In the genomic region with DNA sequence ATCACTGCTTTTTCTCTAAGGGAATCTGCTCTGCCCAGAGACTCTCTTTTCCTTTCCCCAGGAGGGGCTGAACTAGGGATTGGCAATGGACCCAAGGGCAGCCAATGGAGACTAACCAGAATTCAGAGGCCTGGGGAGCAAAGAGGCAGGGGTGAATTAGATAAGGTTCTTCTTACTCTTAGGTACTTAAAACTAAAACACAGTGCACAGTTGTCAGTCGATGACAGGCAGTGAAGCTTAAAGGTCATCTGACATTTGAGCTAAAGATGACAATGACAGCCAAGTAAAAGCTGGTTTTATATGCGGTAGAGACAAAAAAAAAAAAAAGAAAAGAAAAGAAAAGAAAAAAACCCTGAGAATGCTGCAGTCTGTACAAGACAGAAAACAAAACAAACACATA, we compare ENCODE assay signal across 32 cellular contexts.
"Had no signal": no experiment of that assay in that cellular context is flagged by ENCODE, and none has a peak within 500 bp of the region (broad histone marks: within the 10 kb centered on the region; RNA-seq: fewer than 3 reads in every experiment).

No MANE protein-coding gene starts in this region.

- H3K4me1 ChIP-seq: body of pancreas, colonic mucosa had no signal

- H3K27me3 ChIP-seq: adrenal gland, body of pancreas, colonic mucosa had no signal

- ATAC-seq: activated CD4-positive, CD25-positive, alpha-beta regulatory T cell treated with anti-CD3 and anti-CD28 coated beads, Interleukin-2, amount 50 U/mL, for 24 hours; activated CD8-positive, alpha-beta T cell treated with anti-CD3 and anti-CD28 coated beads for 36 hours; activated naive CD8-positive, alpha-beta T cell treated with anti-CD3 and anti-CD28 coated beads, Interleukin-2, amount 50 U/mL, for 24 hours; activated T-cell treated with anti-CD3 and anti-CD28 coated beads, Interleukin-2, amount 50 U/mL, for 4 hours; body of pancreas; esophagus mucosa; T-helper 17 cell had no signal

- H3K4me1 Mint-ChIP-seq: activated B cell treated with CpG ODN at 0.5 μM for 24 hours; activated naive CD4-positive, alpha-beta T cell treated with anti-CD3 and anti-CD28 coated beads, Interleukin-2, amount 50 U/mL, for 24 hours; activated naive CD8-positive, alpha-beta T cell treated with anti-CD3 and anti-CD28 coated beads for 36 hours; activated naive CD8-positive, alpha-beta T cell treated with anti-CD3 and anti-CD28 coated beads, Interleukin-2, amount 50 U/mL, for 24 hours had no signal

- H3K4me3 ChIP-seq: adrenal gland, body of pancreas, colonic mucosa had no signal

- DNase-seq: activated B cell treated with CpG ODN at 0.5 μM for 24 hours; activated CD4-positive, alpha-beta T cell treated with anti-CD3 and anti-CD28 coated beads for 48 hours; activated CD4-positive, alpha-beta T cell treated with anti-CD3 and anti-CD28 coated beads, Interleukin-2, amount 50 U/mL, for 1 hour; activated CD4-positive, alpha-beta T cell treated with anti-CD3 and anti-CD28 coated beads, Interleukin-2, amount 50 U/mL, for 48 hours; activated CD8-positive, alpha-beta memory T cell treated with anti-CD3 and anti-CD28 coated beads for 24 hours; activated CD8-positive, alpha-beta T cell treated with anti-CD3 and anti-CD28 coated beads for 36 hours; activated effector memory CD4-positive, alpha-beta T cell treated with anti-CD3 and anti-CD28 coated beads, Interleukin-2, amount 50 U/mL, for 16 hours; activated naive CD4-positive, alpha-beta T cell treated with anti-CD3 and anti-CD28 coated beads for 36 hours; activated naive CD8-positive, alpha-beta T cell treated with anti-CD3 and anti-CD28 coated beads for 36 hours; activated naive CD8-positive, alpha-beta T cell treated with anti-CD3 and anti-CD28 coated beads, Interleukin-2, amount 50 U/mL, for 24 hours; activated T-cell treated with anti-CD3 and anti-CD28 coated beads, Interleukin-2, amount 50 U/mL, for 4 hours; adrenal gland; amygdala; aorta; body of pancreas; central memory CD4-positive, alpha-beta T cell; cerebellar nuclear complex; colonic mucosa; effector CD8-positive, alpha-beta T cell; foreskin fibroblast; glutamatergic neuron; T-helper 1 cell; T-helper 17 cell; T1000; WERI-Rb-1 had no signal

- H3K9me3 Mint-ChIP-seq: activated naive CD4-positive, alpha-beta T cell treated with anti-CD3 and anti-CD28 coated beads, Interleukin-2, amount 50 U/mL, for 24 hours had no signal

- H3K27ac Mint-ChIP-seq: activated B cell treated with CpG ODN at 0.5 μM for 24 hours; activated CD8-positive, alpha-beta T cell treated with anti-CD3 and anti-CD28 coated beads for 36 hours; activated naive CD4-positive, alpha-beta T cell treated with anti-CD3 and anti-CD28 coated beads for 36 hours; activated naive CD4-positive, alpha-beta T cell treated with anti-CD3 and anti-CD28 coated beads, Interleukin-2, amount 50 U/mL, for 24 hours; activated naive CD8-positive, alpha-beta T cell treated with anti-CD3 and anti-CD28 coated beads for 36 hours; activated naive CD8-positive, alpha-beta T cell treated with anti-CD3 and anti-CD28 coated beads, Interleukin-2, amount 50 U/mL, for 24 hours; activated T-helper 2 cell treated with anti-CD3 and anti-CD28 coated beads, Interferon-gamma antibody, Interleukin-2, Interleukin-4, amounts not matched to agents 10 μg/mL and 5 μg/mL and 100 μg/mL, durations not matched to agents 14 hours and 24 hours and 36 hours; T-helper 17 cell; T-helper 2 cell treated with Interferon-gamma antibody and Interleukin-4, amounts not matched to agents 5 μg/mL and 100 μg/mL, for 36 hours had no signal

- H3K4me3 Mint-ChIP-seq: activated B cell treated with CpG ODN at 0.5 μM for 24 hours; activated CD8-positive, alpha-beta T cell treated with anti-CD3 and anti-CD28 coated beads for 36 hours; activated naive CD4-positive, alpha-beta T cell treated with anti-CD3 and anti-CD28 coated beads for 36 hours; activated naive CD4-positive, alpha-beta T cell treated with anti-CD3 and anti-CD28 coated beads, Interleukin-2, amount 50 U/mL, for 24 hours; activated naive CD8-positive, alpha-beta T cell treated with anti-CD3 and anti-CD28 coated beads for 36 hours; activated naive CD8-positive, alpha-beta T cell treated with anti-CD3 and anti-CD28 coated beads, Interleukin-2, amount 50 U/mL, for 24 hours; activated T-cell treated with anti-CD3 and anti-CD28 coated beads, Interleukin-2, amount 50 U/mL, for 4 hours; T-helper 17 cell; T-helper 2 cell treated with Interferon-gamma antibody and Interleukin-4, amounts not matched to agents 5 μg/mL and 100 μg/mL, for 36 hours had no signal

- H3K27ac ChIP-seq: body of pancreas, colonic mucosa, WERI-Rb-1 had no signal

- H3K27me3 Mint-ChIP-seq: activated B cell treated with CpG ODN at 0.5 μM for 24 hours; activated CD8-positive, alpha-beta T cell treated with anti-CD3 and anti-CD28 coated beads for 36 hours; activated naive CD4-positive, alpha-beta T cell treated with anti-CD3 and anti-CD28 coated beads, Interleukin-2, amount 50 U/mL, for 24 hours; activated naive CD8-positive, alpha-beta T cell treated with anti-CD3 and anti-CD28 coated beads for 36 hours; activated naive CD8-positive, alpha-beta T cell treated with anti-CD3 and anti-CD28 coated beads, Interleukin-2, amount 50 U/mL, for 24 hours; T-helper 17 cell had no signal

- H3K9me3 ChIP-seq: adrenal gland, body of pancreas, colonic mucosa had no signal

- FAIRE-seq: endometrium, frontal cortex had no signal

- H3K36me3 ChIP-seq: colonic mucosa had no signal
